In the genomic region with DNA sequence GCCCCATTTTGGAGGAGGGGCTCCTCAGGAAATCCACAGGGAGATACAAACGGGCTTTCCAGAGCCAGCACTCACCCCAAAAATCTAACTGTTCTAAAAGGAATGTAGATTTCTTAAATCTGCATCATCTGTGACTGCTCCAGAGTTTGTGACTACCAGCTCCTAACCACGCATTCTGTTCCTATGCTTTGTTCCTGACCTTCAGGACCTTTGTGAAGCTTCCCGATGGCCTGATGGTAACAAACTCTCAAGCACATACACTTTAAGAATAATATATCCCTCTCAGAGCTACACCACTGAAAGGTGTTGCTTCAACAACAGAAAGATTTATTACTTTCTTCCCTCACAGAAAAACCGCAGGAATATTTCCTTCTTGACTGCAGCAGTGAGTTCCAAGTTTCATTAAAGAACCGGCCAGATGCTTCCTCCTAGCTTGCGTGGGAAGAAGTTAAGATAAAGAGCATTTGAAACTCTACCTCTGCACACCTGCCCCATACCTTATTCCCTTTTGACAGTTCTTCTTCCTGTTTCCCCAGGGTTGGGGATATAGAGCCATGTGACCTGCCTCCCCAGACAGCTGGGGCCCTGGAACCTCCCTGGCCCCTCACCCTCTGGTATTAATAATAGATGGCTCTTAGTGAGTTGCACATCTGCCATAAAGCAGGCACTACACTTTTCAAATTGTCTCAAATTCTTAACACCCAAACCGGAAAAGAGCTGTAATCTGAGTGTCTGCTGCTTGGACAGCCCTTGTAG, we compare ENCODE assay signal across 10 cellular contexts. TPM values are rescaled to one million over a fixed set of nuclear protein-coding genes. Genes with fewer than 3 reads are reported as not detected.
DNase-seq lines count a peak whose midpoint lies in the region; ATAC-seq, FAIRE-seq and TF ChIP-seq lines count a peak whose summit lies in the region.
"Had no signal": no experiment of that assay in that cellular context is flagged by ENCODE, and none has a peak within 500 bp of the region (broad histone marks: within the 10 kb centered on the region; RNA-seq: fewer than 3 reads in every experiment).

No MANE protein-coding gene starts in this region.

- no peak overlapping the region for H3K9ac ChIP-seq in K562 (ENCODE audit: insufficient read depth in 1 of 2, low read depth in 2 of 2, low read length in 2 of 2)

- in situ Hi-C loops in KBM-7 (cut with MboI; ENCODE audit: low pct_unique_long_range_greater_than_20kb, low sequenced_read_pairs): no loop called here
- in situ Hi-C loops in K562 (cut with MboI): no loop called here

- no peak overlapping the region for H2AFZ ChIP-seq in K562 (ENCODE audit: low read depth, low read length)

- 4% methylated on average over 7 of the region's 7 CpGs for WGBS in K562 (ENCODE audit: insufficient coverage, low coverage, missing lambda C conversion rate)

- H3K36me3 ChIP-seq in K562 (ENCODE audit: control insufficient read depth, insufficient read depth, low read length): no peaks in the 10 kb centered on the region

- no peaks in the 10 kb centered on the region for H3K9me3 ChIP-seq in K562 (replicated peaks; ENCODE audit: control insufficient read depth, insufficient read depth, low read depth, low read length)

- H3K4me1 ChIP-seq in K562 (replicated peaks in 1 of 2; ENCODE audit: control insufficient read depth in 2 of 2, insufficient read depth in 2 of 2, low read length in 2 of 2): peaks cover 13 to 16% of the 10 kb centered on the region in 2 experiments

- POLR2A ChIA-PET in K562 (lab: Yijun Ruan, JAX): interaction anchor here (0.7 kb wide), 1 partner anchor 43 kb away, joined by 3 read pairs; no protein-coding TSS in a partner anchor

- BruUV-seq in K562 (replicated peaks; lab: Mats Ljungman, UMichigan): no TSS peak

- no peak for TF ChIP-seq CTCF in K562 (IDR thresholded peaks at IDR 0.05 in 2 of 3, conservative IDR thresholded peaks at IDR 0.05 in 1 of 3; ENCODE audit: insufficient read depth in 2 of 3, low read depth in 1 of 3, low read length in 3 of 3)

- no peaks in the 10 kb centered on the region for H3K79me2 ChIP-seq in K562 (ENCODE audit: control insufficient read depth, insufficient read depth, low read length)

- H3K27me3 ChIP-seq in K562 (ENCODE audit: control insufficient read depth in 2 of 2, insufficient read depth in 2 of 2, low read length in 2 of 2): peaks cover 10 to 23% of the 10 kb centered on the region in 2 experiments; a peak in 3 of 5 replicates

- FAIRE-seq in K562 (lab: Jason Lieb, UNC): no peak

- ATAC-seq in K562 (no peak), sciatic nerve (no peak)

- DNase-seq in DMS 273 (lab: John Stamatoyannopoulos, UW; ENCODE audit: unreplicated experiment) (peak; percentile 69), DMS 273 treated with DMSO at 0.1 percent for 48 hours (lab: John Stamatoyannopoulos, UW) (no peak), KBM-7 (peak; percentile 91), K562 (ENCODE audit: extremely low read depth in 1 of 4, low spot score in 3 of 4) (no peak), skeletal muscle cell (ENCODE audit: low read depth) (peak; percentile 90), sciatic nerve (ENCODE audit: low spot score) (no peak), NCI-H187 treated with DMSO at 0.1 percent for 48 hours (lab: John Stamatoyannopoulos, UW) (no peak)
- DNase-seq in activated CD4-positive, alpha-beta T cell treated with anti-CD3 and anti-CD28 coated beads, Interleukin-2, amount 50 U/mL, for 48 hours: no peak
- DNase-seq: NCI-H1092 had no signal

- H3K4me2 ChIP-seq in K562 (ENCODE audit: insufficient read depth, low read length): no peak overlapping the region

- TF ChIP-seq POLR2A in K562 (conservative IDR thresholded peaks at IDR 0.05): no peak

- intact Hi-C loops in K562 (cut with micrococcal nuclease): no loop called here
- intact Hi-C loops in sciatic nerve (cut with DNase I): no loop called here

- H3K9me1 ChIP-seq in K562 (ENCODE audit: control insufficient read depth, insufficient read depth, low read length): no peaks in the 10 kb centered on the region

- no peaks in the 10 kb centered on the region for H4K20me1 ChIP-seq in K562 (replicated peaks; ENCODE audit: control insufficient read depth, insufficient read depth, low read length)

- TF ChIP-seq RAD21 in K562 (CRISPR knock-in tag; conservative IDR thresholded peaks at IDR 0.05 in 1 of 2, IDR thresholded peaks at IDR 0.05 in 1 of 2): no peak

- TF ChIP-seq EP300 in K562 (IDR thresholded peaks at IDR 0.05; ENCODE audit: low read length): no peak

- CTCF ChIA-PET in K562 (lab: Yijun Ruan, JAX; ENCODE audit: low intra/inter-chr PET ratio): no interaction called here

- H3K4me3 ChIP-seq in K562 (no peak overlapping the region), skeletal muscle cell (ENCODE audit: low read depth, low read length) (no peak overlapping the region)

- no peak overlapping the region for H3K27ac ChIP-seq in K562 (ENCODE audit: extremely low read depth, low read depth, low read length)
- H3K27ac ChIP-seq: 22Rv1 had no signal

TF ChIP-seq in K562, 482 proteins besides CTCF, POLR2A, EP300 and RAD21 (continues in another document):
- TF ChIP-seq DDX20 (tag; IDR thresholded peaks at IDR 0.05; ENCODE audit: low read depth) (no peak), SAFB2 (IDR thresholded peaks at IDR 0.05; ENCODE audit: borderline replicate concordance, low read depth, low read length, severe bottlenecking) (no peak), FOXP1 (CRISPR knock-in tag; IDR thresholded peaks at IDR 0.05) (no peak), HDAC6 (IDR thresholded peaks at IDR 0.05; ENCODE audit: low read depth, low read length) (no peak), ETS2 (tag; IDR thresholded peaks at IDR 0.05; ENCODE audit: borderline replicate concordance, poor library complexity, severe bottlenecking) (no peak), OTX1 (CRISPR knock-in tag; IDR thresholded peaks at IDR 0.05) (no peak), ZC3H4 (CRISPR knock-in tag; IDR thresholded peaks at IDR 0.05; ENCODE audit: borderline replicate concordance) (no peak), RBM25 (IDR thresholded peaks at IDR 0.05; ENCODE audit: low read depth, low read length, severe bottlenecking) (no peak), MEIS2 (IDR thresholded peaks at IDR 0.05; ENCODE audit: partially characterized antibody) (peak; percentile 90), BHLHE40 (IDR thresholded peaks at IDR 0.05; ENCODE audit: low read length) (no peak), MAZ (CRISPR knock-in tag; conservative IDR thresholded peaks at IDR 0.05 in 1 of 2, IDR thresholded peaks at IDR 0.05 in 1 of 2) (no peak), CSDE1 (IDR thresholded peaks at IDR 0.05) (no peak), JUN (IDR thresholded peaks at IDR 0.05; ENCODE audit: borderline replicate concordance, low read depth, low read length) (no peak), JUN (CRISPR knock-in tag; IDR thresholded peaks at IDR 0.05; ENCODE audit: borderline replicate concordance) (no peak)
- TF ChIP-seq, protein P1, sequence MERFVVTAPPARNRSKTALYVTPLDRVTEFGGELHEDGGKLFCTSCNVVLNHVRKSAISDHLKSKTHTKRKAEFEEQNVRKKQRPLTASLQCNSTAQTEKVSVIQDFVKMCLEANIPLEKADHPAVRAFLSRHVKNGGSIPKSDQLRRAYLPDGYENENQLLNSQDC (CRISPR knock-in tag; IDR thresholded peaks at IDR 0.05): no peak
- TF ChIP-seq, protein P2, sequence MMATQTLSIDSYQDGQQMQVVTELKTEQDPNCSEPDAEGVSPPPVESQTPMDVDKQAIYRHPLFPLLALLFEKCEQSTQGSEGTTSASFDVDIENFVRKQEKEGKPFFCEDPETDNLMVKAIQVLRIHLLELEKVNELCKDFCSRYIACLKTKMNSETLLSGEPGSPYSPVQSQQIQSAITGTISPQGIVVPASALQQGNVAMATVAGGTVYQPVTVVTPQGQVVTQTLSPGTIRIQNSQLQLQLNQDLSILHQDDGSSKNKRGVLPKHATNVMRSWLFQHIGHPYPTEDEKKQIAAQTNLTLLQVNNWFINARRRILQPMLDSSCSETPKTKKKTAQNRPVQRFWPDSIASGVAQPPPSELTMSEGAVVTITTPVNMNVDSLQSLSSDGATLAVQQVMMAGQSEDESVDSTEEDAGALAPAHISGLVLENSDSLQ (IDR thresholded peaks at IDR 0.05): peak; percentile 57; the same call in 1 of the 2 replicates

RNA-seq across cellular contexts. Expression of a gene that starts 40.2 kb away (rescaled TPM):
- 36.7 and 94.3 TPM in 2 replicates for total RNA-seq in K562 (2011; cell fraction: chromatin; rRNA removed; ENCODE audit: low replicate concordance)
- total RNA-seq in K562 (2011; cell fraction: nucleolus; rRNA removed): 17.5 and 23.4 TPM in 2 replicates
- 36.4 and 54.7 TPM in 2 replicates for total RNA-seq in K562 (2011; cell fraction: nucleoplasm; rRNA removed)
- total RNA-seq in K562 (2014; rRNA removed) (27.9 and 28.0 TPM in 2 replicates), K562 (2014; rRNA removed; fragmentation: Illumina TruSeq; extraction: Trizol) (37.7 and 41.6 TPM in 2 replicates), K562 (2015; rRNA removed; fragmentation: Illumina TruSeq; extraction: Trizol) (35.1 and 36.5 TPM in 2 replicates), K562 (2021) (40.7 and 44.5 TPM in 2 replicates), sciatic nerve (59.5 TPM)
- polyA plus RNA-seq in K562 (2011; rRNA removed) (37.5 and 48.3 TPM in 2 replicates), K562 (2014; fragmentation: Illumina TruSeq; extraction: Trizol) (29.6 and 36.6 TPM in 2 replicates), K562 (2014; fragmentation: Nextera tagmentation; extraction: Ambion mirVana) (10 to 100 TPM; 14.7 to 15.6 TPM), K562 (2014; rRNA removed) (20.7 and 22.0 TPM in 2 replicates)
- 13.4 and 22.4 TPM in 2 replicates for polyA plus RNA-seq in K562 (2011; cell fraction: cytosol; rRNA removed)
- 44.3 and 44.7 TPM in 2 replicates for polyA plus RNA-seq in K562 (2011; cell fraction: nucleus; rRNA removed)
- 14.8 and 21.1 TPM in 2 replicates for polyA plus RNA-seq in K562 (2012)
- 74.0 and 88.5 TPM in 2 replicates for polyA minus RNA-seq in K562 (2011; rRNA and poly(A)+ RNA removed)
- polyA minus RNA-seq in K562 (2011; cell fraction: cytosol; rRNA and poly(A)+ RNA removed): 21.9 and 24.6 TPM in 2 replicates
- 26.9 and 36.1 TPM in 2 replicates for polyA minus RNA-seq in K562 (2011; cell fraction: nucleus; rRNA and poly(A)+ RNA removed)

Comparison
In these comparisons a context has a peak if more than half of its experiments do, and no peak if none do; other contexts are left out.
1. DNase-seq: peak in DMS 273 (single experiment), KBM-7 (single experiment) and skeletal muscle cell (single experiment); none in DMS 273 treated with DMSO at 0.1 percent for 48 hours (single experiment), K562 (0 of 4), sciatic nerve (single experiment), activated CD4-positive, alpha-beta T cell treated with anti-CD3 and anti-CD28 coated beads, Interleukin-2, amount 50 U/mL, for 48 hours (0 of 2) and NCI-H187 treated with DMSO at 0.1 percent for 48 hours (single experiment).